Comparison of ENCODE assay signal across 1 cellular context in genomic region chr16:81076566-81077076, GRCh38.
TF ChIP-seq lines count a peak whose summit lies in the region.

No MANE protein-coding gene starts in this region.

TF ChIP-seq in HepG2, 621 proteins besides CTCF, POLR2A, EP300 and RAD21 (continued from another document):
- TF ChIP-seq PHF5A (CRISPR knock-in tag; IDR thresholded peaks at IDR 0.05; ENCODE audit: low read depth, unreplicated experiment), result no peak
- no peak for TF ChIP-seq REPIN1 (CRISPR knock-in tag; IDR thresholded peaks at IDR 0.05; ENCODE audit: borderline replicate concordance, low read depth)
- no peak for TF ChIP-seq ATF4 (CRISPR knock-in tag; IDR thresholded peaks at IDR 0.05)
- no peak for TF ChIP-seq ZSCAN31 (CRISPR knock-in tag; IDR thresholded peaks at IDR 0.05; ENCODE audit: low read depth)
- no peak for TF ChIP-seq ZNF101 (CRISPR knock-in tag; IDR thresholded peaks at IDR 0.05; ENCODE audit: borderline replicate concordance, low read depth)
- TF ChIP-seq ZBTB37 (CRISPR knock-in tag; IDR thresholded peaks at IDR 0.05), result 0 out of 2 replicates have a peak, but pooled peaks have one; percentile 52
- no peak for TF ChIP-seq ZNF576 (CRISPR knock-in tag; IDR thresholded peaks at IDR 0.05)
- TF ChIP-seq ZNF333 (CRISPR knock-in tag; IDR thresholded peaks at IDR 0.05; ENCODE audit: borderline replicate concordance), result no peak
- TF ChIP-seq ZFY (CRISPR knock-in tag; IDR thresholded peaks at IDR 0.05), result no peak
- no peak for TF ChIP-seq USF2 (IDR thresholded peaks at IDR 0.05; ENCODE audit: low read depth, low read length)
- peak; percentile 15; the same call in 1 of the 2 replicates for TF ChIP-seq USF2 (CRISPR knock-in tag; IDR thresholded peaks at IDR 0.05; ENCODE audit: borderline replicate concordance)
- TF ChIP-seq FIP1L1 (IDR thresholded peaks at IDR 0.05; ENCODE audit: borderline replicate concordance, insufficient read depth, low read depth, low read length), result 0 out of 2 replicates have a peak, but pooled peaks have one; percentile 2
- no peak for TF ChIP-seq EEA1 (CRISPR knock-in tag; IDR thresholded peaks at IDR 0.05; ENCODE audit: borderline replicate concordance)
- TF ChIP-seq PBX2 (CRISPR knock-in tag; IDR thresholded peaks at IDR 0.05), result no peak
- no peak for TF ChIP-seq ZNF350 (CRISPR knock-in tag; IDR thresholded peaks at IDR 0.05; ENCODE audit: borderline replicate concordance, low read depth)
- no peak for TF ChIP-seq ZNF503 (CRISPR knock-in tag; IDR thresholded peaks at IDR 0.05)
- no peak for TF ChIP-seq ATF5 (CRISPR knock-in tag; IDR thresholded peaks at IDR 0.05; ENCODE audit: low read depth)
- TF ChIP-seq ZNF318 (CRISPR knock-in tag; IDR thresholded peaks at IDR 0.05), result no peak
- no peak for TF ChIP-seq ZNF253 (CRISPR knock-in tag; IDR thresholded peaks at IDR 0.05; ENCODE audit: borderline replicate concordance)
- no peak for TF ChIP-seq REXO4 (CRISPR knock-in tag; IDR thresholded peaks at IDR 0.05; ENCODE audit: borderline replicate concordance)
